Comparison of ENCODE assay signal across 24 cellular contexts in the genomic region with DNA sequence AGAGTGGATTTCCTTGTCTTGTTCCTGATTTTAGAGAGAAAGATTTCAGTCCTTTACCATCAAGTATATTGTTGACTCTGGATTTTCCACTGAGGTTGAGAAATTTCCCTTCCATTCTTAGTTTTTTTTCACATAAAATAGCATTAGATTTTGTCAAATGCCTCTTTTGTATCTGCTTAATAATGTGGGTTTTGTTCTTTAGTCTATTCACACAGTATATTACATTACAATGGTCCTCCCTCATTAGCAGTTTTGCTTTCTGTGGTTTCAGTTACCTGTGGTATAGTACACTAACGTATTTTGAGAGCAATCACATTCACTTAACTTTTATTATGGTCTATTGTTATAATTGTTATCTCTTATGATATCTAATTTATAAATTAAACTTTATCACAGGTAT.
DNase-seq lines count a peak whose midpoint lies in the region; ATAC-seq, FAIRE-seq and TF ChIP-seq lines count a peak whose summit lies in the region.
"Had no signal": no experiment of that assay in that cellular context is flagged by ENCODE, and none has a peak within 500 bp of the region (broad histone marks: within the 10 kb centered on the region; RNA-seq: fewer than 3 reads in every experiment).

No MANE protein-coding gene starts in this region.

- no peaks in the 10 kb centered on the region for H3K36me3 Mint-ChIP-seq in GM23338 (ENCODE audit: low read depth)
- H3K36me3 Mint-ChIP-seq in neural crest cell (ENCODE audit: low read depth) = peaks cover 3% of the 10 kb centered on the region

- H3K9ac ChIP-seq in Karpas-422 (ENCODE audit: low read length) = no peak overlapping the region
- H3K9ac ChIP-seq in H1 (replicated peaks in 1 of 4; ENCODE audit: extremely low read depth in 1 of 4, low read depth in 3 of 4, low read length in 3 of 4) = no peak overlapping the region
- H3K9ac ChIP-seq: BLaER1 treated with 17β-estradiol and CSF1 and Interleukin-3, amounts not matched to agents 10 nM and 100 nM had no signal

- no peak overlapping the region for H2BK15ac ChIP-seq in H1 (ENCODE audit: low read length)

- peaks cover 3% of the 10 kb centered on the region for H3K27me3 Mint-ChIP-seq in GM23338 (ENCODE audit: insufficient read depth, low read depth, poor library complexity)
- H3K27me3 Mint-ChIP-seq in neural crest cell (ENCODE audit: low read depth) = no peaks in the 10 kb centered on the region

- H3K9me2 ChIP-seq in GM23338 (ENCODE audit: insufficient read depth) (no peaks in the 10 kb centered on the region), Karpas-422 (replicated peaks; ENCODE audit: insufficient read depth, low read length) (no peaks in the 10 kb centered on the region)

- H4K8ac ChIP-seq in H1 (ENCODE audit: extremely low read depth, insufficient read depth, low read length) = no peak overlapping the region

- H3K9me3 Mint-ChIP-seq in GM23338 = no peaks in the 10 kb centered on the region
- H3K9me3 Mint-ChIP-seq in neural crest cell = peaks cover 3% of the 10 kb centered on the region
- H3K9me3 Mint-ChIP-seq: CD8-positive, alpha-beta T cell had no signal

- H3K36me3 ChIP-seq in GM23338 (ENCODE audit: insufficient read depth) (no peaks in the 10 kb centered on the region), Karpas-422 (ENCODE audit: insufficient read depth, low read length) (no peaks in the 10 kb centered on the region), H1 (ENCODE audit: control insufficient read depth in 2 of 4, insufficient read depth in 4 of 4, low read length in 3 of 4) (no peaks in the 10 kb centered on the region), right atrium auricular region (no peaks in the 10 kb centered on the region), A673 (ENCODE audit: insufficient read depth, low read length, poor library complexity, severe bottlenecking) (no peaks in the 10 kb centered on the region)
- H3K36me3 ChIP-seq: Peyer's patch, SJCRH30 had no signal

- H3K18ac ChIP-seq in H1 (ENCODE audit: extremely low read depth, low read length) = no peak overlapping the region

- no peaks in the 10 kb centered on the region for H3K23me2 ChIP-seq in H1 (ENCODE audit: low read depth, low read length)

- TF ChIP-seq CTCF in GM23338 (conservative IDR thresholded peaks at IDR 0.05; ENCODE audit: low read depth in 2 of 2) (no peak), H1 (IDR thresholded peaks at IDR 0.05; ENCODE audit: control extremely low read depth in 1 of 3, insufficient read depth in 1 of 3, low read depth in 1 of 3, low read length in 3 of 3) (no peak), neural crest cell (conservative IDR thresholded peaks at IDR 0.05) (no peak), right atrium auricular region (IDR thresholded peaks at IDR 0.05) (no peak), A673 (conservative IDR thresholded peaks at IDR 0.05; ENCODE audit: low read depth, low read length) (no peak)

- H3K56ac ChIP-seq in H1 (replicated peaks; ENCODE audit: insufficient read length, low read depth, low read length) = no peak overlapping the region

- H3K27ac ChIP-seq in GM23338 (ENCODE audit: low read depth) (no peak overlapping the region; the same call in 1 of the 2 replicates), Karpas-422 (ENCODE audit: low read length) (0 out of 2 replicates have a peak overlapping the region, but pooled peaks have one; percentile 2), H1 (ENCODE audit: low read depth, low read length) (no peak overlapping the region), right atrium auricular region (no peak overlapping the region), A673 (ENCODE audit: low read depth, low read length, poor library complexity, severe bottlenecking) (no peak overlapping the region)
- H3K27ac ChIP-seq: BLaER1 treated with 17β-estradiol and CSF1 and Interleukin-3, amounts not matched to agents 10 nM and 100 nM; Peyer's patch; SJCRH30 had no signal

- H2BK5ac ChIP-seq in H1 (ENCODE audit: low read depth, low read length) = no peak overlapping the region

- H3K4me3 Mint-ChIP-seq in GM23338 (no peak overlapping the region), neural crest cell (no peak overlapping the region)
- H3K4me3 Mint-ChIP-seq: CD8-positive, alpha-beta T cell had no signal

- DNase-seq in GM23338 (ENCODE audit: low spot score) (peak; percentile 7), Karpas-422 (no peak), H1 (ENCODE audit: low read depth in 1 of 2, low spot score in 2 of 2) (no peak), neural crest cell (ENCODE audit: low read depth, low spot score) (no peak), right atrium auricular region (ENCODE audit: low spot score) (no peak), NCI-H1417 treated with DMSO at 0.1 percent for 48 hours (lab: John Stamatoyannopoulos, UW) (no peak), A673 (ENCODE audit: low spot score) (no peak)
- DNase-seq: Calu3; CD8-positive, alpha-beta T cell; DMS153; GOT3; NCI-H1105 treated with DMSO at 0.1 percent for 48 hours; NCI-H1694 treated with DMSO at 0.1 percent for 48 hours; NCI-H510A; NCI-H748 treated with DMSO at 0.1 percent for 48 hours; NK-92 treated with Interleukin-12 subunit alpha and Interleukin-12 subunit beta, amount 100 ng/mL, for 24 hours; Peyer's patch; SJCRH30; T-helper 1 cell had no signal

- no peak for TF ChIP-seq POLR2A in H1 (IDR thresholded peaks at IDR 0.05; ENCODE audit: control extremely low read depth in 1 of 2, low read depth in 2 of 2, low read length in 2 of 2)

- no peak for FAIRE-seq in H1 (lab: Jason Lieb, UNC)
- FAIRE-seq: GM12892, HepG2, K562 had no signal

- H3F3A ChIP-seq in GM23338 (replicated peaks; ENCODE audit: low read depth) = no peaks in the 10 kb centered on the region

- H3K79me2 ChIP-seq in GM23338 (replicated peaks; ENCODE audit: insufficient read depth) = no peaks in the 10 kb centered on the region
- no peaks in the 10 kb centered on the region for H3K79me2 ChIP-seq in Karpas-422 (ENCODE audit: low read length)
- no peaks in the 10 kb centered on the region for H3K79me2 ChIP-seq in H1 (ENCODE audit: control insufficient read depth in 1 of 2, insufficient read depth in 2 of 2, low read length in 2 of 2)

- POLR2A ChIA-PET in H1 (lab: Charles Lee; ENCODE audit: partially characterized antibody) = no interaction called here
- POLR2A ChIA-PET in A673 (lab: Charles Lee; ENCODE audit: low non-redundant PET) = no interaction called here

- intact Hi-C loops in A673 (cut with micrococcal nuclease; ENCODE audit: unreplicated experiment) = no loop called here

- peaks cover 13% of the 10 kb centered on the region; the same call in 2 of the 3 replicates for H3K4me1 Mint-ChIP-seq in GM23338
- H3K4me1 Mint-ChIP-seq in neural crest cell = peaks cover 5% of the 10 kb centered on the region

- H3K4ac ChIP-seq in H1 (replicated peaks; ENCODE audit: insufficient read length, low read depth, low read length) = no peak overlapping the region

- H3K9me3 ChIP-seq in Karpas-422 (ENCODE audit: low read length) (no peaks in the 10 kb centered on the region), H1 (ENCODE audit: insufficient read depth in 2 of 2, low read depth in 1 of 2, low read length in 1 of 2) (no peaks in the 10 kb centered on the region), right atrium auricular region (no peaks in the 10 kb centered on the region), A673 (ENCODE audit: low read depth, low read length, poor library complexity, severe bottlenecking) (no peaks in the 10 kb centered on the region)
- H3K9me3 ChIP-seq: BLaER1 treated with 17β-estradiol and CSF1 and Interleukin-3, amounts not matched to agents 10 nM and 100 nM; Peyer's patch; SJCRH30 had no signal

- peak; percentile 63 for ATAC-seq in GM23338
- ATAC-seq in GM18870 (IDR thresholded peaks at IDR 0.05; ENCODE audit: unreplicated experiment) = no peak
- ATAC-seq: CD8-positive, alpha-beta T cell; HepG2; K562 had no signal

- no peak overlapping the region for H3K27ac Mint-ChIP-seq in GM23338
- H3K27ac Mint-ChIP-seq in neural crest cell (ENCODE audit: unreplicated experiment) = peak overlapping the region; percentile 79
- H3K27ac Mint-ChIP-seq: CD8-positive, alpha-beta T cell had no signal

- no peak overlapping the region for H2BK120ac ChIP-seq in H1 (replicated peaks; ENCODE audit: low read depth, low read length)

- no peak overlapping the region for H2AK5ac ChIP-seq in H1 (ENCODE audit: low read depth, low read length)

- TF ChIP-seq EP300 in H1 (IDR thresholded peaks at IDR 0.05; ENCODE audit: borderline replicate concordance in 1 of 2, low read depth in 2 of 2, low read length in 2 of 2) = no peak

- no peak overlapping the region for H2AFZ ChIP-seq in GM23338
- no peak overlapping the region for H2AFZ ChIP-seq in Karpas-422 (ENCODE audit: low read length)
- no peak overlapping the region for H2AFZ ChIP-seq in H1 (ENCODE audit: low read length)

- H3K4me1 ChIP-seq in GM23338 (ENCODE audit: insufficient read depth) (peaks cover 16% of the 10 kb centered on the region), Karpas-422 (ENCODE audit: low read length) (peaks cover 14% of the 10 kb centered on the region), H1 (replicated peaks in 1 of 4; ENCODE audit: control insufficient read depth in 3 of 4, insufficient read depth in 4 of 4, low read length in 3 of 4) (no peaks in the 10 kb centered on the region; a peak in 1 of 7 replicates), right atrium auricular region (no peaks in the 10 kb centered on the region), A673 (ENCODE audit: insufficient read depth, low read length, poor library complexity, severe bottlenecking) (no peaks in the 10 kb centered on the region)
- H3K4me1 ChIP-seq: Peyer's patch had no signal

- no peak overlapping the region for H2BK12ac ChIP-seq in H1 (ENCODE audit: low read depth, low read length)

- no peak overlapping the region for H2BK20ac ChIP-seq in H1 (ENCODE audit: low read length)

- no peaks in the 10 kb centered on the region for H4K20me1 ChIP-seq in GM23338 (replicated peaks; ENCODE audit: insufficient read depth)
- no peaks in the 10 kb centered on the region for H4K20me1 ChIP-seq in Karpas-422 (ENCODE audit: insufficient read depth, low read depth, low read length)
- H4K20me1 ChIP-seq in H1 (replicated peaks in 1 of 2; ENCODE audit: control insufficient read depth in 1 of 2, insufficient read depth in 2 of 2, low read length in 2 of 2) = no peaks in the 10 kb centered on the region
- H4K20me1 ChIP-seq: BLaER1 treated with 17β-estradiol and CSF1 and Interleukin-3, amounts not matched to agents 10 nM and 100 nM had no signal

- H3K4me2 ChIP-seq in GM23338 (0 out of 2 replicates have a peak overlapping the region, but pooled peaks have one; percentile 10), Karpas-422 (ENCODE audit: low read depth, low read length, poor library complexity, severe bottlenecking) (no peak overlapping the region), H1 (ENCODE audit: insufficient read depth in 1 of 2, low read depth in 2 of 2, low read length in 2 of 2) (no peak overlapping the region)

- TF ChIP-seq RAD21 in H1 (IDR thresholded peaks at IDR 0.05 in 1 of 2, conservative IDR thresholded peaks at IDR 0.05 in 1 of 2; ENCODE audit: low read depth in 2 of 2, low read length in 2 of 2) = no peak

- no peaks in the 10 kb centered on the region for H3K79me1 ChIP-seq in H1 (ENCODE audit: low read depth, low read length)

- no peak overlapping the region for H3K14ac ChIP-seq in H1 (ENCODE audit: insufficient read length)

- CTCF ChIA-PET in H1 (lab: Charles Lee; ENCODE audit: partially characterized antibody) (no interaction called here), A673 (lab: Charles Lee) (no interaction called here)

- H4K5ac ChIP-seq in H1 (ENCODE audit: insufficient read length, low read depth, low read length) = peak overlapping the region; percentile 33

- H3K27me3 ChIP-seq in GM23338 (ENCODE audit: insufficient read depth) (no peaks in the 10 kb centered on the region), Karpas-422 (ENCODE audit: low read length) (no peaks in the 10 kb centered on the region), H1 (replicated peaks in 1 of 4; ENCODE audit: control insufficient read depth in 3 of 4, extremely low read depth in 1 of 4, insufficient read depth in 3 of 4, low read length in 3 of 4) (no peaks in the 10 kb centered on the region), right atrium auricular region (no peaks in the 10 kb centered on the region), A673 (replicated peaks; ENCODE audit: insufficient read depth, low read depth, low read length, poor library complexity) (no peaks in the 10 kb centered on the region)
- H3K27me3 ChIP-seq: BLaER1 treated with 17β-estradiol and CSF1 and Interleukin-3, amounts not matched to agents 10 nM and 100 nM; Peyer's patch; SJCRH30 had no signal

- BruUV-seq in A673 (replicated peaks; lab: Mats Ljungman, UMichigan) = no TSS peak

- no peak overlapping the region for H3K23ac ChIP-seq in H1 (ENCODE audit: insufficient read length)

- no peak overlapping the region for H4K91ac ChIP-seq in H1 (replicated peaks; ENCODE audit: insufficient read length, low read length)

- no peak overlapping the region for H3K4me3 ChIP-seq in GM23338
- H3K4me3 ChIP-seq in Karpas-422 (ENCODE audit: low read length) = no peak overlapping the region
- 0 out of 8 replicates have a peak overlapping the region, but pooled peaks of 1 of the 4 experiments have one; percentile 14 for H3K4me3 ChIP-seq in H1 (ENCODE audit: extremely low read depth in 1 of 4, insufficient read depth in 2 of 4, low read depth in 3 of 4, low read length in 4 of 4)
- no peak overlapping the region for H3K4me3 ChIP-seq in right atrium auricular region
- no peak overlapping the region for H3K4me3 ChIP-seq in A673 (ENCODE audit: low read depth, low read length, poor library complexity, severe bottlenecking)
- H3K4me3 ChIP-seq: BLaER1 treated with 17β-estradiol and CSF1 and Interleukin-3, amounts not matched to agents 10 nM and 100 nM; K562; Peyer's patch; SJCRH30 had no signal

- 25% methylated on average over 1 of the region's 1 CpG; no CpG with 5 or more reads in 1 of the 2 experiments for WGBS in H1 (ENCODE audit: extremely low coverage in 1 of 2, insufficient coverage in 1 of 2, insufficient read length in 1 of 2, insufficient replicate concordance in 2 of 2, low coverage in 1 of 2, low lambda C conversion rate in 2 of 2, missing lambda C conversion rate in 1 of 2), 2 experiments
